In genomic region chr4:59855630-59856352, GRCh38 we compare ENCODE assay signal across 16 cellular contexts.
DNase-seq lines count a peak whose midpoint lies in the region; ATAC-seq, FAIRE-seq and TF ChIP-seq lines count a peak whose summit lies in the region.
"Had no signal": no experiment of that assay in that cellular context is flagged by ENCODE, and none has a peak within 500 bp of the region (broad histone marks: within the 10 kb centered on the region; RNA-seq: fewer than 3 reads in every experiment).

No MANE protein-coding gene starts in this region.

- no peak overlapping the region for H3K4me2 ChIP-seq in H9 (ENCODE audit: insufficient read depth, insufficient read length, low read length)
- no peak overlapping the region for H3K4me2 ChIP-seq in HepG2 (ENCODE audit: low read depth, low read length)

- no peak for FAIRE-seq in HepG2 (lab: Jason Lieb, UNC)
- FAIRE-seq: RCC 7860 had no signal

- H4K20me1 ChIP-seq in H9 (ENCODE audit: control insufficient read depth, insufficient read depth, insufficient read length) (no peaks in the 10 kb centered on the region), HepG2 (ENCODE audit: insufficient read depth, low read length) (no peaks in the 10 kb centered on the region)

- H3K4me1 ChIP-seq in H9 (ENCODE audit: insufficient read depth, low read length) (no peaks in the 10 kb centered on the region), HepG2 (ENCODE audit: insufficient read depth, low read length) (no peaks in the 10 kb centered on the region), spleen (no peaks in the 10 kb centered on the region)
- no peaks in the 10 kb centered on the region for H3K4me1 ChIP-seq in CD4-positive, alpha-beta memory T cell (ENCODE audit: insufficient read depth, low read length)
- H3K4me1 ChIP-seq: BE2C had no signal

- H3K9ac ChIP-seq in H9 (ENCODE audit: extremely low read depth, insufficient read length, low read length) (no peak overlapping the region), HepG2 (ENCODE audit: insufficient read depth, low read depth, low read length) (no peak overlapping the region)

- no peak overlapping the region for H3T11ph ChIP-seq in H9 (ENCODE audit: low read length)

- H3K9me3 ChIP-seq in H9 (ENCODE audit: control insufficient read depth, low read depth, low read length), result no peaks in the 10 kb centered on the region
- H3K9me3 ChIP-seq in HepG2 (ENCODE audit: low read length), result no peaks in the 10 kb centered on the region
- peaks cover 0 to 9% (median 0%) of the 10 kb centered on the region in 8 donors for H3K9me3 ChIP-seq in spleen
- no peaks in the 10 kb centered on the region for H3K9me3 ChIP-seq in CD4-positive, alpha-beta memory T cell (ENCODE audit: control insufficient read depth in 1 of 2, low read length in 2 of 2)
- H3K9me3 ChIP-seq: BE2C had no signal

- H3K14ac ChIP-seq in H9 (ENCODE audit: insufficient read depth, low read length), result no peak overlapping the region; the same call in 1 of the 2 replicates

- H3K36me3 ChIP-seq in HepG2 (replicated peaks in 1 of 2; ENCODE audit: control insufficient read depth in 1 of 2, insufficient read depth in 2 of 2, low read length in 2 of 2), result no peaks in the 10 kb centered on the region
- no peaks in the 10 kb centered on the region for H3K36me3 ChIP-seq in spleen
- no peaks in the 10 kb centered on the region for H3K36me3 ChIP-seq in CD4-positive, alpha-beta memory T cell (ENCODE audit: insufficient read depth, low read length)
- H3K36me3 ChIP-seq: BE2C had no signal

- TF ChIP-seq EP300 in HepG2 (IDR thresholded peaks at IDR 0.05; ENCODE audit: low read depth in 2 of 2, low read length in 2 of 2) (no peak), HepG2 (CRISPR knock-in tag; IDR thresholded peaks at IDR 0.05; ENCODE audit: borderline replicate concordance) (no peak)

- no peak overlapping the region for H4K8ac ChIP-seq in H9 (replicated peaks; ENCODE audit: insufficient read length, low read depth, low read length)

- H3K27me3 Mint-ChIP-seq in H9 (ENCODE audit: low read depth), result no peaks in the 10 kb centered on the region
- no peaks in the 10 kb centered on the region for H3K27me3 Mint-ChIP-seq in CD4-positive, alpha-beta memory T cell
- H3K27me3 Mint-ChIP-seq: CD8-positive, alpha-beta memory T cell had no signal

- no peak overlapping the region for H3K4ac ChIP-seq in H9 (ENCODE audit: low read depth, low read length)

- H3K36me3 Mint-ChIP-seq in H9 (ENCODE audit: insufficient read depth in 1 of 3, low read depth in 3 of 3), result no peaks in the 10 kb centered on the region
- no peaks in the 10 kb centered on the region for H3K36me3 Mint-ChIP-seq in CD4-positive, alpha-beta memory T cell
- H3K36me3 Mint-ChIP-seq: CD8-positive, alpha-beta memory T cell had no signal

- H3K4me3 ChIP-seq in HepG2 (replicated peaks in 1 of 3; ENCODE audit: insufficient read depth in 1 of 3, low read depth in 2 of 3, low read length in 3 of 3), result no peak overlapping the region
- H3K4me3 ChIP-seq in spleen, result no peak overlapping the region
- H3K4me3 ChIP-seq in CD4-positive, alpha-beta memory T cell (ENCODE audit: low read length in 2 of 2), result no peak overlapping the region

- no peak overlapping the region for H4K5ac ChIP-seq in H9 (ENCODE audit: insufficient read length, low read depth, low read length)

- H3K27ac ChIP-seq in H9 (ENCODE audit: insufficient read length, low read depth, low read length), result no peak overlapping the region
- H3K27ac ChIP-seq in HepG2 (ENCODE audit: extremely low read length, insufficient read depth, low read length), result no peak overlapping the region
- no peak overlapping the region for H3K27ac ChIP-seq in spleen
- no peak overlapping the region for H3K27ac ChIP-seq in CD4-positive, alpha-beta memory T cell (ENCODE audit: low read depth, low read length)

- no peaks in the 10 kb centered on the region for H3K23me2 ChIP-seq in H9 (ENCODE audit: insufficient read length, low read depth, low read length, poor library complexity, severe bottlenecking)

- H2BK20ac ChIP-seq in H9 (ENCODE audit: low read depth, low read length, poor library complexity, severe bottlenecking), result no peak overlapping the region

- no peak overlapping the region for H2AFZ ChIP-seq in H9 (ENCODE audit: low read length)
- H2AFZ ChIP-seq in HepG2 (ENCODE audit: low read length), result no peak overlapping the region

- intact Hi-C loops in HepG2 (cut with micrococcal nuclease; ENCODE audit: unreplicated experiment), result no loop called here
- intact Hi-C loops in spleen (cut with DNase I; ENCODE audit: low total_unique reads), result no loop called here
- intact Hi-C loops in CD4-positive, alpha-beta memory T cell (cut with micrococcal nuclease), result no loop called here

- no peak overlapping the region for H2BK120ac ChIP-seq in H9 (ENCODE audit: low read depth, low read length, poor library complexity, severe bottlenecking)

- H3K27ac Mint-ChIP-seq in H9, result no peak overlapping the region
- H3K27ac Mint-ChIP-seq in CD4-positive, alpha-beta memory T cell, result no peak overlapping the region

- H3K79me1 ChIP-seq in H9 (ENCODE audit: insufficient read depth, low read depth, low read length, poor library complexity, severe bottlenecking), result no peaks in the 10 kb centered on the region

- ATAC-seq in HepG2, result peak; percentile 44; the same call in 2 of the 3 replicates

- CTCF ChIA-PET in HepG2 (lab: Yijun Ruan, JAX; ENCODE audit: low intra/inter-chr PET ratio, low total read pairs), result no interaction called here
- CTCF ChIA-PET in CD4-positive, alpha-beta memory T cell (lab: Charles Lee; ENCODE audit: partially characterized antibody), result no interaction called here

- TF ChIP-seq CTCF in H9 (conservative IDR thresholded peaks at IDR 0.05) (no peak), HepG2 (CRISPR knock-in tag; IDR thresholded peaks at IDR 0.05) (no peak), spleen (IDR thresholded peaks at IDR 0.05 in 8 of 11, conservative IDR thresholded peaks at IDR 0.05 in 3 of 11) (no peak)

- no peak overlapping the region for H2BK12ac ChIP-seq in H9 (ENCODE audit: insufficient read length, low read depth, low read length)

- H3K18ac ChIP-seq in H9 (ENCODE audit: insufficient read length, low read depth, low read length), result no peak overlapping the region

- H2BK15ac ChIP-seq in H9 (ENCODE audit: low read depth, low read length), result no peak overlapping the region

- no peak overlapping the region for H3K4me3 Mint-ChIP-seq in H9
- no peak overlapping the region for H3K4me3 Mint-ChIP-seq in CD4-positive, alpha-beta memory T cell
- H3K4me3 Mint-ChIP-seq: CD8-positive, alpha-beta memory T cell had no signal

- in situ Hi-C loops in HepG2 (cut with HindIII; ENCODE audit: extremely low pct_ligation_motif_present, low pct_unique_long_range_greater_than_20kb), result no loop called here

- H3K4me1 Mint-ChIP-seq in H9, result no peaks in the 10 kb centered on the region
- no peaks in the 10 kb centered on the region for H3K4me1 Mint-ChIP-seq in CD4-positive, alpha-beta memory T cell
- H3K4me1 Mint-ChIP-seq: CD8-positive, alpha-beta memory T cell had no signal

- H3K79me2 ChIP-seq in H9 (ENCODE audit: insufficient read depth, low read length) (no peaks in the 10 kb centered on the region), HepG2 (ENCODE audit: insufficient read depth, low read length) (no peaks in the 10 kb centered on the region)

- TF ChIP-seq POLR2A in HepG2 (IDR thresholded peaks at IDR 0.05; ENCODE audit: insufficient read depth in 1 of 2, low read depth in 2 of 2, low read length in 2 of 2) (no peak), spleen (IDR thresholded peaks at IDR 0.05) (no peak)

- TF ChIP-seq RAD21 in HepG2 (CRISPR knock-in tag; IDR thresholded peaks at IDR 0.05), result no peak

- H3K27me3 ChIP-seq in H9 (ENCODE audit: insufficient read depth, low read length) (no peaks in the 10 kb centered on the region), HepG2 (ENCODE audit: control insufficient read depth in 1 of 2, insufficient read depth in 2 of 2, low read length in 2 of 2) (no peaks in the 10 kb centered on the region; a peak in 1 of 5 replicates), spleen (replicated peaks in 1 of 7) (no peaks in the 10 kb centered on the region)
- no peaks in the 10 kb centered on the region for H3K27me3 ChIP-seq in CD4-positive, alpha-beta memory T cell (ENCODE audit: insufficient read depth, low read length)
- H3K27me3 ChIP-seq: BE2C had no signal

- H2AK5ac ChIP-seq in H9 (ENCODE audit: insufficient read length, low read length), result no peak overlapping the region

- no peak overlapping the region for H4K91ac ChIP-seq in H9 (ENCODE audit: insufficient read length, low read depth, low read length)

- no peak overlapping the region for H3K56ac ChIP-seq in H9 (ENCODE audit: insufficient read length, low read depth, low read length)

- POLR2A ChIA-PET in HepG2 (lab: Yijun Ruan, JAX), result no interaction called here
- POLR2A ChIA-PET in CD4-positive, alpha-beta memory T cell (lab: Charles Lee; ENCODE audit: partially characterized antibody), result no interaction called here

- no peaks in the 10 kb centered on the region for H3K9me3 Mint-ChIP-seq in H9
- peaks cover 0 to 12% (median 3%) of the 10 kb centered on the region in 8 donors for H3K9me3 Mint-ChIP-seq in CD4-positive, alpha-beta memory T cell

- no CpG with 5 or more reads among the region's 18 CpGs for WGBS in H9 (ENCODE audit: extremely low coverage, insufficient read length, low lambda C conversion rate)
- WGBS in HepG2 (ENCODE audit: low lambda C conversion rate), result 3% methylated on average over 9 of the region's 18 CpGs
- WGBS in spleen, 5 donors, result 79 to 94% (median 88%) methylated on average over 10 to 18 of the region's 18 CpGs

- BruUV-seq in HepG2 (replicated peaks; lab: Mats Ljungman, UMichigan), result no TSS peak

- DNase-seq in H9, result peak; percentile 31
- peak; percentile 6 for DNase-seq in UCSD-AML1 (lab: John Stamatoyannopoulos, UW; ENCODE audit: unreplicated experiment)
- DNase-seq in HepG2 (ENCODE audit: low spot score), result no peak
- DNase-seq in spleen, result peak; percentile 65
- DNase-seq in GDM1 (lab: John Stamatoyannopoulos, UW), result no peak
- no peak for DNase-seq in stimulated activated naive CD4-positive, alpha-beta T cell treated with Interleukin-2 at 50 U/mL for 16 hours (lab: John Stamatoyannopoulos, UW)
- DNase-seq in CD4-positive, alpha-beta memory T cell, result no peak
- DNase-seq: BE2C; CD8-positive, alpha-beta memory T cell; H7; Kasumi-1; NCI-H1105 treated with DMSO at 0.1 percent for 48 hours; NCI-H187; NCI-H2171 treated with DMSO at 0.1 percent for 48 hours; NCI-H510A had no signal

- no peak overlapping the region for H2BK5ac ChIP-seq in H9 (ENCODE audit: insufficient read length, low read length)

- H3K23ac ChIP-seq in H9 (ENCODE audit: insufficient read length, low read depth, low read length), result no peak overlapping the region

TF ChIP-seq in HepG2, 621 proteins besides CTCF, POLR2A, EP300 and RAD21 (continues in another document):
- TF ChIP-seq NR0B2 (CRISPR knock-in tag; IDR thresholded peaks at IDR 0.05), result no peak

Comparison
In these comparisons a context has a peak if more than half of its experiments do, and no peak if none do; other contexts are left out.
1. DNase-seq: peak in H9 (single experiment), UCSD-AML1 (single experiment) and spleen (single experiment); none in HepG2 (single experiment), GDM1 (single experiment), stimulated activated naive CD4-positive, alpha-beta T cell treated with Interleukin-2 at 50 U/mL for 16 hours (single experiment) and CD4-positive, alpha-beta memory T cell (0 of 5).